18 cellular contexts compared by ENCODE assay signal in the genomic region with DNA sequence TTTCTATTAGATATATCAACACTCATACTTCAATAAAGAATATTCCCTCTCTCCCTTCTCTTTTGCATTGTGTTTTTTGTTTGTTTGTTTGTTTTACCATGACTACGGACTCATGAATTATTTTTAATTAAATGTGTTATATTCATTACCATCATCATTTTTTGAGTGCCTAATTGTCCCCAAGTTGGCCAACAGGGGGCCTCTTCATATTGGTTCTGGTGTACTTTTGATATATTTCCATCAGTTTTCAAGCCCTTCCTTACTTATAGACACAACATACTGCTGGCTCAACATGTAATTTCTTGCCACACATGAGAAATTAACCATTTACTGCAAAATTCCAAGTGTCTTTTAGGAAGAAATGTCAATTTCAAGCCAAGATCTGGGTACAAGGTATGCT. TPM values are rescaled to one million over a fixed set of nuclear protein-coding genes. Genes with fewer than 3 reads are reported as not detected.
DNase-seq lines count a peak whose midpoint lies in the region; ATAC-seq, FAIRE-seq and TF ChIP-seq lines count a peak whose summit lies in the region.
"Had no signal": no experiment of that assay in that cellular context is flagged by ENCODE, and none has a peak within 500 bp of the region (broad histone marks: within the 10 kb centered on the region; RNA-seq: fewer than 3 reads in every experiment).

No MANE protein-coding gene starts in this region.

- peaks cover 38% of the 10 kb centered on the region for H3K9me3 Mint-ChIP-seq in osteocyte (ENCODE audit: unreplicated experiment)

- H2AFZ ChIP-seq in Loucy (ENCODE audit: low read length): no peak overlapping the region

- H3K9me3 ChIP-seq in Loucy (ENCODE audit: insufficient read depth, low read depth, low read length): no peaks in the 10 kb centered on the region
- H3K9me3 ChIP-seq: SJCRH30 had no signal

- DNase-seq in GM06990 (ENCODE audit: extremely low read depth, insufficient read length) (no peak), epithelial cell of proximal tubule (ENCODE audit: low read depth) (no peak), osteocyte (ENCODE audit: extremely low spot score, unreplicated experiment) (no peak), NCI-H524 treated with DMSO at 0.1 percent for 48 hours (lab: John Stamatoyannopoulos, UW) (no peak), HTR-8/SVneo (ENCODE audit: insufficient read length, low spot score) (no peak)
- DNase-seq: activated CD8-positive, alpha-beta memory T cell treated with anti-CD3 and anti-CD28 coated beads, Interleukin-2, amount 10 ng/mL, durations not matched to agents 7 days and 5 days; activated naive CD4-positive, alpha-beta T cell treated with anti-CD3 and anti-CD28 coated beads for 36 hours; CD8-positive, alpha-beta memory T cell; head of caudate nucleus; left lung; NCI-H187 treated with DMSO at 0.1 percent for 48 hours; NCI-H748 treated with DMSO at 0.1 percent for 48 hours had no signal

- no peak overlapping the region for H3K9ac ChIP-seq in Loucy (ENCODE audit: low read depth, low read length, poor library complexity, severe bottlenecking)

- H3K9me2 ChIP-seq in Loucy (replicated peaks; ENCODE audit: low read depth, low read length): no peaks in the 10 kb centered on the region

- no peak overlapping the region for H3K4me2 ChIP-seq in Loucy (ENCODE audit: low read depth, low read length, poor library complexity, severe bottlenecking)

- no peaks in the 10 kb centered on the region for H3K4me1 Mint-ChIP-seq in osteocyte (ENCODE audit: unreplicated experiment)
- H3K4me1 Mint-ChIP-seq: activated CD8-positive, alpha-beta memory T cell treated with anti-CD3 and anti-CD28 coated beads, Interleukin-2, amount 10 ng/mL, durations not matched to agents 7 days and 5 days; CD8-positive, alpha-beta memory T cell; IgD-negative memory B cell had no signal

- ATAC-seq in HG03520 (IDR thresholded peaks at IDR 0.05; ENCODE audit: unreplicated experiment) (no peak), GM18502 (IDR thresholded peaks at IDR 0.05; ENCODE audit: poor library complexity, unreplicated experiment) (no peak)
- ATAC-seq: activated CD8-positive, alpha-beta memory T cell treated with anti-CD3 and anti-CD28 coated beads, Interleukin-2, amount 10 ng/mL, durations not matched to agents 7 days and 5 days; left lung; sciatic nerve had no signal

- no peaks in the 10 kb centered on the region for H4K20me1 ChIP-seq in Loucy (ENCODE audit: insufficient read depth, low read length, poor library complexity, severe bottlenecking)

- no peaks in the 10 kb centered on the region for H3F3A ChIP-seq in Loucy (ENCODE audit: low read depth)

- H3K27me3 ChIP-seq in GM06990 (replicated peaks; ENCODE audit: control insufficient read depth, insufficient read depth, low read length) (no peaks in the 10 kb centered on the region), Loucy (ENCODE audit: insufficient read depth, low read length, poor library complexity, severe bottlenecking) (no peaks in the 10 kb centered on the region)
- H3K27me3 ChIP-seq: left lung, SJCRH30 had no signal

- H3K27ac Mint-ChIP-seq in osteocyte (ENCODE audit: unreplicated experiment): no peak overlapping the region
- H3K27ac Mint-ChIP-seq: activated CD8-positive, alpha-beta memory T cell treated with anti-CD3 and anti-CD28 coated beads, Interleukin-2, amount 10 ng/mL, durations not matched to agents 7 days and 5 days; activated naive CD4-positive, alpha-beta T cell treated with anti-CD3 and anti-CD28 coated beads for 36 hours; IgD-negative memory B cell had no signal

- no peaks in the 10 kb centered on the region for H3K36me3 Mint-ChIP-seq in osteocyte (ENCODE audit: unreplicated experiment)
- H3K36me3 Mint-ChIP-seq: activated CD8-positive, alpha-beta memory T cell treated with anti-CD3 and anti-CD28 coated beads, Interleukin-2, amount 10 ng/mL, durations not matched to agents 7 days and 5 days; CD8-positive, alpha-beta memory T cell; IgD-negative memory B cell had no signal

- H3K4me3 ChIP-seq in GM06990 (replicated peaks; ENCODE audit: low read depth, low read length) (no peak overlapping the region), Loucy (ENCODE audit: low read length, poor library complexity, severe bottlenecking) (no peak overlapping the region), epithelial cell of proximal tubule (ENCODE audit: low read depth, low read length) (no peak overlapping the region)
- H3K4me3 ChIP-seq: left lung, SJCRH30 had no signal

- no peak overlapping the region for H3K4me3 Mint-ChIP-seq in osteocyte (ENCODE audit: unreplicated experiment)
- H3K4me3 Mint-ChIP-seq: activated CD8-positive, alpha-beta memory T cell treated with anti-CD3 and anti-CD28 coated beads, Interleukin-2, amount 10 ng/mL, durations not matched to agents 7 days and 5 days; activated naive CD4-positive, alpha-beta T cell treated with anti-CD3 and anti-CD28 coated beads for 36 hours; CD8-positive, alpha-beta memory T cell; IgD-negative memory B cell had no signal

- no peak for FAIRE-seq in HTR-8/SVneo (lab: Jason Lieb, UNC)

- H3K4me1 ChIP-seq in Loucy (ENCODE audit: insufficient read depth, low read length, poor library complexity, severe bottlenecking): no peaks in the 10 kb centered on the region
- H3K4me1 ChIP-seq: left lung, SJCRH30 had no signal

- no peaks in the 10 kb centered on the region for H3K36me3 ChIP-seq in GM06990 (ENCODE audit: control insufficient read depth, insufficient read depth, low read length)
- H3K36me3 ChIP-seq in Loucy (ENCODE audit: insufficient read depth, low read length): no peaks in the 10 kb centered on the region
- H3K36me3 ChIP-seq: left lung, SJCRH30 had no signal

- H3K79me2 ChIP-seq in Loucy (ENCODE audit: insufficient read depth, low read length): no peaks in the 10 kb centered on the region

- TF ChIP-seq CTCF in GM06990 (IDR thresholded peaks at IDR 0.05; ENCODE audit: insufficient read depth, low read length, poor library complexity, severe bottlenecking): peak; percentile 13
- TF ChIP-seq CTCF in Loucy (conservative IDR thresholded peaks at IDR 0.05; ENCODE audit: low read length): peak; percentile 56
- TF ChIP-seq CTCF in epithelial cell of proximal tubule (conservative IDR thresholded peaks at IDR 0.05; ENCODE audit: low read depth, low read length): peak; percentile 45
- peak; percentile 35 for TF ChIP-seq CTCF in osteocyte (IDR thresholded peaks at IDR 0.05)

- peaks cover 12% of the 10 kb centered on the region for H3K27me3 Mint-ChIP-seq in osteocyte (ENCODE audit: unreplicated experiment)
- H3K27me3 Mint-ChIP-seq: activated CD8-positive, alpha-beta memory T cell treated with anti-CD3 and anti-CD28 coated beads, Interleukin-2, amount 10 ng/mL, durations not matched to agents 7 days and 5 days; IgD-negative memory B cell had no signal

RNA-seq across cellular contexts. Expression of a gene that starts 54.5 kb away (rescaled TPM):
- total RNA-seq in epithelial cell of proximal tubule (10.2 and 18.7 TPM in 2 replicates), osteocyte (125 and 128 TPM in 2 replicates)
- total RNA-seq: activated CD8-positive, alpha-beta memory T cell treated with anti-CD3 and anti-CD28 coated beads, Interleukin-2, amount 10 ng/mL, durations not matched to agents 7 days and 5 days; activated naive CD4-positive, alpha-beta T cell treated with anti-CD3 and anti-CD28 coated beads for 36 hours; CD8-positive, alpha-beta memory T cell had no signal
